In the genomic region with DNA sequence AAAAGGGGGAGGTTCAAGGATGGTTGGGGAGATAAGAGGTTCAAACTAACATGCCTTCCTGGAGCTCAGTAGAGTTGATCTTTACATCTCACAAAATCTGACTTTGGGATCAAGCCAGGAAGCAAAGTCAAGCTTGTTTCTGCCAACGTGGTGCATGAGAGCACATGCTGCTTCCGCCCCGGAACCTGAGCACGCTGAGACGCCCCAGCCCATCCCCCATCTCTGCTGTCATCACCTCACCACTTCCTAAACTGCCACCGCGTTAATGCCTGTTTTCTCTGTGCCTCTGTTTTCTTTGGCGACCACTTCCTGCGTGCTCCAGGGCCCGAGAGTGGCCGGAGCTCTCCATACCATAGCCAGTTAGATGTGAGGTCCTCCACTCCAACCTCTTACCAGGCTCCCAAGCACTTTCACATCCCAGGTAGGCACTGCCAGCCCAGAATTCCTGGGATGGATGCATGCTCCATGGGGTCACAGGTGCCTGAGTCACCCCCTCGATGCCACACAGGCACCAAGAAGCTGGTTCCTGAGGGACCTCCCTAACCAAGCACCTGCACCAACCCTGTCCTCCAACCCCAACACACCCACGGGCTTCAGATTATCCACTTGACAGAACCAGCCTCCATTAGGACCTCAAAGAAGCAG, we compare ENCODE assay signal across 9 cellular contexts.
DNase-seq lines count a peak whose midpoint lies in the region; ATAC-seq and FAIRE-seq lines count a peak whose summit lies in the region.
"Had no signal": no experiment of that assay in that cellular context is flagged by ENCODE, and none has a peak within 500 bp of the region (broad histone marks: within the 10 kb centered on the region; RNA-seq: fewer than 3 reads in every experiment).

No MANE protein-coding gene starts in this region.

- ATAC-seq in GM21619 (IDR thresholded peaks at IDR 0.05; ENCODE audit: unreplicated experiment) (peak; percentile 75), GM19023 (IDR thresholded peaks at IDR 0.05; ENCODE audit: unreplicated experiment) (no peak), GM21381 (IDR thresholded peaks at IDR 0.05; ENCODE audit: unreplicated experiment) (no peak)
- peak; percentile 99 for ATAC-seq in effector memory CD8-positive, alpha-beta T cell (replicated peaks)
- ATAC-seq: heart left ventricle had no signal

- peak overlapping the region; percentile 76 to 80 for H3K4me3 Mint-ChIP-seq in effector memory CD8-positive, alpha-beta T cell

- FAIRE-seq in HTR-8/SVneo (lab: Jason Lieb, UNC) = no peak

- H3K36me3 Mint-ChIP-seq in effector memory CD8-positive, alpha-beta T cell (ENCODE audit: insufficient read depth) = peaks cover 3% of the 10 kb centered on the region

- H3K27me3 Mint-ChIP-seq in effector memory CD8-positive, alpha-beta T cell = peaks cover 0 to 8% of the 10 kb centered on the region in 2 donors

- DNase-seq in activated CD4-positive, alpha-beta T cell treated with anti-CD3 and anti-CD28 coated beads, Interleukin-2, amount 50 U/mL, for 1 hour = peak; percentile 79
- peak; percentile 74 to 82 (median 78) for DNase-seq in effector memory CD8-positive, alpha-beta T cell
- peak; percentile 36 to 61 for DNase-seq in stimulated activated CD8-positive, alpha-beta memory T cell treated with anti-CD3 and anti-CD28 coated beads, Interleukin-2, amount 100 ng/mL, for 48 hours (ENCODE audit: low read depth in 2 of 2)
- DNase-seq in HTR-8/SVneo (ENCODE audit: insufficient read length, low spot score) (no peak), iPS-NIHi11 (ENCODE audit: low spot score) (no peak)

- H3K27ac Mint-ChIP-seq in effector memory CD8-positive, alpha-beta T cell = peak overlapping the region; percentile 84 to 86

- peaks cover 31 to 35% of the 10 kb centered on the region in 2 donors for H3K4me1 Mint-ChIP-seq in effector memory CD8-positive, alpha-beta T cell (ENCODE audit: low read depth in 2 of 2)

- H3K9me3 Mint-ChIP-seq in effector memory CD8-positive, alpha-beta T cell = peaks cover 0 to 12% of the 10 kb centered on the region in 2 donors

Comparison
In these comparisons a context has a peak if more than half of its experiments do, and no peak if none do; other contexts are left out.
1. ATAC-seq: peak in GM21619 (single experiment) and effector memory CD8-positive, alpha-beta T cell (single experiment); none in GM19023 (single experiment) and GM21381 (single experiment).
2. DNase-seq: peak in activated CD4-positive, alpha-beta T cell treated with anti-CD3 and anti-CD28 coated beads, Interleukin-2, amount 50 U/mL, for 1 hour (single experiment), effector memory CD8-positive, alpha-beta T cell (3 of 3) and stimulated activated CD8-positive, alpha-beta memory T cell treated with anti-CD3 and anti-CD28 coated beads, Interleukin-2, amount 100 ng/mL, for 48 hours (2 of 2); none in HTR-8/SVneo (single experiment) and iPS-NIHi11 (single experiment).